ENCODE assay signal across 28 cellular contexts in the genomic region with DNA sequence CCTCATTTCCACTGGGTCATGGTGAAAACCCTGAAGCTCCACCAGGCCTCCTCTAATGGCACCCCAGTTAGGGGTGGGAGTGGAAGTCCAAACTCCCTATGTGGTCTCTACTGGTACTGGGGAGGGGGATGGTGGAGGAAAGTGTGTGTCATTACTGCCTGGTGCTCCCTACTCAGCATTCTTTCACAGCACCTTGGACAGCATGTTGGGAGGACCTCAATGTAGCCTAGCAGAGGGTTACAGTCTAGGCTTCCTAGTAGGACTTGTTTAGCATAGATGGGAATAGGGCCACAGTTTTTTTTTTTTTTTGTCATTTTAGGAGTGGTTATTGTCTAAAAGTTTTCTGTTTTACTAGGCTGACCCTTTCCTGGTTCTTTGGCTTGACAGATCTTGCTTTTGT.
"Had no signal": no experiment of that assay in that cellular context is flagged by ENCODE, and none has a peak within 500 bp of the region (broad histone marks: within the 10 kb centered on the region; RNA-seq: fewer than 3 reads in every experiment).

No MANE protein-coding gene starts in this region.

- H3K27ac Mint-ChIP-seq: activated naive CD4-positive, alpha-beta T cell treated with anti-CD3 and anti-CD28 coated beads, Interleukin-2, amount 50 U/mL, for 72 hours; activated naive CD8-positive, alpha-beta T cell treated with anti-CD3 and anti-CD28 coated beads, Interleukin-2, amount 50 U/mL, for 24 hours; activated T-helper 1 cell treated with anti-CD3 and anti-CD28 coated beads, Interleukin-12 subunit alpha, Interleukin-12 subunit beta, Interleukin-2, Interleukin-4 antibody, amounts not matched to agents 30 ng/mL and 10 ng/mL and 1 ng/mL, durations not matched to agents 14 hours and 24 hours and 36 hours; brain; T-helper 1 cell treated with Interleukin-12 subunit alpha and Interleukin-12 subunit beta and Interleukin-4 antibody, amounts not matched to agents 30 μg/mL and 1 μg/mL, for 36 hours; WTC11 had no signal

- H3K36me3 Mint-ChIP-seq: activated naive CD4-positive, alpha-beta T cell treated with anti-CD3 and anti-CD28 coated beads, Interleukin-2, amount 50 U/mL, for 72 hours; brain; WTC11 had no signal

- DNase-seq: activated CD4-positive, alpha-beta T cell treated with anti-CD3 and anti-CD28 coated beads for 48 hours; activated CD4-positive, alpha-beta T cell treated with anti-CD3 and anti-CD28 coated beads, Interleukin-2, amount 50 U/mL, for 4 hours; activated CD4-positive, CD25-positive, alpha-beta regulatory T cell treated with anti-CD3 and anti-CD28 coated beads, Interleukin-2, amount 50 U/mL, for 72 hours; activated CD8-positive, alpha-beta memory T cell treated with anti-CD3 and anti-CD28 coated beads for 24 hours; activated effector memory CD4-positive, alpha-beta T cell treated with anti-CD3 and anti-CD28 coated beads, Interleukin-2, amount 50 U/mL, for 16 hours; activated naive CD4-positive, alpha-beta T cell treated with Interleukin-2 at 50 U/mL for 16 hours; activated naive CD8-positive, alpha-beta T cell treated with anti-CD3 and anti-CD28 coated beads, Interleukin-2, amount 50 U/mL, for 24 hours; amygdala; Kasumi-1; NCI-H1105 treated with DMSO at 0.1 percent for 48 hours; NCI-H1436 treated with DMSO at 0.1 percent for 48 hours; NCI-H187; NCI-H2081; NCI-H510A treated with DMSO at 0.1 percent for 48 hours; NCI-H69; NK-92 treated with Interleukin-12 subunit alpha and Interleukin-12 subunit beta, amount 100 ng/mL, for 24 hours; OCI-M1; Right ventricle myocardium superior; RPMI8226; SJCRH30; T-helper 9 cell had no signal

- H3K4me3 ChIP-seq: cardiac muscle cell, SJCRH30 had no signal

- H3K4me3 Mint-ChIP-seq: activated naive CD8-positive, alpha-beta T cell treated with anti-CD3 and anti-CD28 coated beads, Interleukin-2, amount 50 U/mL, for 24 hours; activated T-helper 1 cell treated with anti-CD3 and anti-CD28 coated beads, Interleukin-12 subunit alpha, Interleukin-12 subunit beta, Interleukin-2, Interleukin-4 antibody, amounts not matched to agents 30 ng/mL and 10 ng/mL and 1 ng/mL, durations not matched to agents 14 hours and 24 hours and 36 hours; brain; T-helper 1 cell treated with Interleukin-12 subunit alpha and Interleukin-12 subunit beta and Interleukin-4 antibody, amounts not matched to agents 30 μg/mL and 1 μg/mL, for 36 hours; WTC11 had no signal

- H3K9me3 ChIP-seq: SJCRH30 had no signal

- H3K4me1 Mint-ChIP-seq: brain had no signal

- H3K27ac ChIP-seq: cardiac muscle cell, SJCRH30 had no signal

- ATAC-seq: activated naive CD4-positive, alpha-beta T cell treated with anti-CD3 and anti-CD28 coated beads, Interleukin-2, amount 50 U/mL, for 72 hours; activated naive CD8-positive, alpha-beta T cell treated with anti-CD3 and anti-CD28 coated beads, Interleukin-2, amount 50 U/mL, for 24 hours; Panc1 had no signal

- H3K27me3 Mint-ChIP-seq: activated naive CD8-positive, alpha-beta T cell treated with anti-CD3 and anti-CD28 coated beads, Interleukin-2, amount 50 U/mL, for 24 hours; brain had no signal

- H3K27me3 ChIP-seq: cardiac muscle cell, SJCRH30 had no signal

- H3K9me3 Mint-ChIP-seq: activated naive CD4-positive, alpha-beta T cell treated with anti-CD3 and anti-CD28 coated beads, Interleukin-2, amount 50 U/mL, for 72 hours; activated naive CD8-positive, alpha-beta T cell treated with anti-CD3 and anti-CD28 coated beads, Interleukin-2, amount 50 U/mL, for 24 hours; activated T-helper 1 cell treated with anti-CD3 and anti-CD28 coated beads, Interleukin-12 subunit alpha, Interleukin-12 subunit beta, Interleukin-2, Interleukin-4 antibody, amounts not matched to agents 30 ng/mL and 10 ng/mL and 1 ng/mL, durations not matched to agents 14 hours and 24 hours and 36 hours; brain; T-helper 1 cell treated with Interleukin-12 subunit alpha and Interleukin-12 subunit beta and Interleukin-4 antibody, amounts not matched to agents 30 μg/mL and 1 μg/mL, for 36 hours; WTC11 had no signal

- H3K36me3 ChIP-seq: cardiac muscle cell, SJCRH30 had no signal
